In genomic region chr2:219245148-219245898, GRCh38 we compare ENCODE assay signal across 8 cellular contexts.
A peak's percentile ranks its signal among the peaks of the same experiment; 100 is the strongest.
DNase-seq lines count a peak whose midpoint lies in the region; ATAC-seq and TF ChIP-seq lines count a peak whose summit lies in the region.

GLB1L (minus strand) TSS chr2:219245444; CDS start chr2:219243573, 1,871 bp downstream.
STK16 (plus strand) TSS chr2:219245479; CDS start chr2:219246000, 521 bp downstream.

- TF ChIP-seq CTCF in retinal pigment epithelial cell (conservative IDR thresholded peaks at IDR 0.05; ENCODE audit: low read depth, low read length), result no peak

- peak within 1 kb of the TSS; percentile 92 for H3K4me3 ChIP-seq in retinal pigment epithelial cell (ENCODE audit: low read length)

- DNase-seq in NCI-H1417 treated with DMSO at 0.1 percent for 48 hours (lab: John Stamatoyannopoulos, UW) (peak; percentile 14), T-helper 22 cell (ENCODE audit: low read depth) (peak; percentile 63), astrocyte of the hippocampus (ENCODE audit: low read depth, low spot score) (peak; percentile 98), hippocampal formation (lab: John Stamatoyannopoulos, UW) (peak; percentile 80 to 90), retinal pigment epithelial cell (ENCODE audit: low read depth) (peak; percentile 70), cortex of kidney (lab: John Stamatoyannopoulos, UW) (no peak)

- ATAC-seq in GM18502 (IDR thresholded peaks at IDR 0.05; ENCODE audit: poor library complexity, unreplicated experiment) (peak; percentile 80), HG02840 (IDR thresholded peaks at IDR 0.05; ENCODE audit: low FRiP score, unreplicated experiment) (peak; percentile 64)
